8 cellular contexts compared by ENCODE assay signal in genomic region chr16:88533381-88533831, GRCh38. TPM values are rescaled to one million over a fixed set of nuclear protein-coding genes. Genes with fewer than 3 reads are reported as not detected.
DNase-seq lines count a peak whose midpoint lies in the region; ATAC-seq and TF ChIP-seq lines count a peak whose summit lies in the region.

No MANE protein-coding gene starts in this region.

- 59 to 74% methylated on average over 12 to 15 of the region's 62 CpGs for WGBS in upper lobe of left lung, 2 donors

- peaks cover 11% of the 10 kb centered on the region for H3K4me1 Mint-ChIP-seq in activated T-cell treated with anti-CD3 and anti-CD28 coated beads, Interleukin-2, amount 50 U/mL, for 4 hours (ENCODE audit: low read depth)
- H3K4me1 Mint-ChIP-seq in nephron progenitor cell = peaks cover 40% of the 10 kb centered on the region

- no peak for TF ChIP-seq POLR2A in upper lobe of left lung (IDR thresholded peaks at IDR 0.05)

- TF ChIP-seq CTCF in epithelial cell of proximal tubule (conservative IDR thresholded peaks at IDR 0.05; ENCODE audit: low read depth, low read length) (no peak), upper lobe of left lung (IDR thresholded peaks at IDR 0.05) (no peak), nephron progenitor cell (IDR thresholded peaks at IDR 0.05) (no peak)

- H3K9me2 ChIP-seq in Karpas-422 (replicated peaks; ENCODE audit: insufficient read depth, low read length) = no peaks in the 10 kb centered on the region

- peaks cover 16 to 22% (median 16%) of the 10 kb centered on the region in 4 donors for H3K4me1 ChIP-seq in upper lobe of left lung
- peaks cover 8% of the 10 kb centered on the region for H3K4me1 ChIP-seq in Karpas-422 (ENCODE audit: low read length)

- TF ChIP-seq EP300 in upper lobe of left lung (IDR thresholded peaks at IDR 0.05) = no peak

- no peaks in the 10 kb centered on the region for H3K36me3 Mint-ChIP-seq in activated T-cell treated with anti-CD3 and anti-CD28 coated beads, Interleukin-2, amount 50 U/mL, for 4 hours (ENCODE audit: insufficient read depth)
- H3K36me3 Mint-ChIP-seq in nephron progenitor cell (ENCODE audit: low read depth) = peaks cover 9% of the 10 kb centered on the region

- H3K27me3 ChIP-seq in upper lobe of left lung (no peaks in the 10 kb centered on the region), Karpas-422 (ENCODE audit: low read length) (no peaks in the 10 kb centered on the region)

- no peak overlapping the region for H3K27ac Mint-ChIP-seq in nephron progenitor cell

- no peaks in the 10 kb centered on the region for H3K27me3 Mint-ChIP-seq in activated T-cell treated with anti-CD3 and anti-CD28 coated beads, Interleukin-2, amount 50 U/mL, for 4 hours (ENCODE audit: low read depth)
- H3K27me3 Mint-ChIP-seq in nephron progenitor cell (ENCODE audit: low read depth, poor library complexity) = peaks cover 24% of the 10 kb centered on the region

- H3K9me3 ChIP-seq in upper lobe of left lung = no peaks in the 10 kb centered on the region
- H3K9me3 ChIP-seq in Karpas-422 (ENCODE audit: low read length) = no peaks in the 10 kb centered on the region

- peak overlapping the region in 2 of 4 donors; percentile 49 to 52 for H3K27ac ChIP-seq in upper lobe of left lung
- no peak overlapping the region for H3K27ac ChIP-seq in Karpas-422 (ENCODE audit: low read length)

- H3K79me2 ChIP-seq in Karpas-422 (ENCODE audit: low read length) = peaks cover 4% of the 10 kb centered on the region; the same call in 1 of the 2 replicates

- no peak overlapping the region for H3K4me2 ChIP-seq in Karpas-422 (ENCODE audit: low read depth, low read length, poor library complexity, severe bottlenecking)

- H3K4me3 Mint-ChIP-seq in activated T-cell treated with anti-CD3 and anti-CD28 coated beads, Interleukin-2, amount 50 U/mL, for 4 hours = no peak overlapping the region
- no peak overlapping the region for H3K4me3 Mint-ChIP-seq in nephron progenitor cell

- H3K9ac ChIP-seq in Karpas-422 (ENCODE audit: low read length) = no peak overlapping the region

- peak in 1 of 2 donors; percentile 4 for ATAC-seq in upper lobe of left lung (ENCODE audit: low FRiP score in 2 of 2)
- no peak for ATAC-seq in activated T-cell treated with anti-CD3 and anti-CD28 coated beads, Interleukin-2, amount 50 U/mL, for 4 hours

- H3K9me3 Mint-ChIP-seq in activated T-cell treated with anti-CD3 and anti-CD28 coated beads, Interleukin-2, amount 50 U/mL, for 4 hours = no peaks in the 10 kb centered on the region
- no peaks in the 10 kb centered on the region for H3K9me3 Mint-ChIP-seq in nephron progenitor cell

- H3K4me3 ChIP-seq in epithelial cell of proximal tubule (ENCODE audit: low read depth, low read length) (peak overlapping the region; percentile 44), upper lobe of left lung (peak overlapping the region; percentile 24 to 95 (median 86)), Karpas-422 (ENCODE audit: low read length) (no peak overlapping the region)

- H4K20me1 ChIP-seq in Karpas-422 (ENCODE audit: insufficient read depth, low read depth, low read length) = peaks cover 9% of the 10 kb centered on the region; the same call in 1 of the 2 replicates

- DNase-seq in SHP77 (lab: John Stamatoyannopoulos, UW) = peak; percentile 45 to 62
- no peak for DNase-seq in SHP77 treated with DMSO at 0.1 percent for 48 hours (lab: John Stamatoyannopoulos, UW)
- DNase-seq in epithelial cell of proximal tubule (ENCODE audit: low read depth) = no peak
- peak; percentile 57 for DNase-seq in medulla oblongata (ENCODE audit: extremely low spot score)
- DNase-seq in upper lobe of left lung = peak in 1 of 2 donors; percentile 90
- no peak for DNase-seq in activated T-cell treated with anti-CD3 and anti-CD28 coated beads, Interleukin-2, amount 50 U/mL, for 4 hours
- no peak for DNase-seq in nephron progenitor cell
- DNase-seq in Karpas-422 = no peak

- H2AFZ ChIP-seq in Karpas-422 (ENCODE audit: low read length) = no peak overlapping the region

- H3K36me3 ChIP-seq in upper lobe of left lung = no peaks in the 10 kb centered on the region
- no peaks in the 10 kb centered on the region for H3K36me3 ChIP-seq in Karpas-422 (ENCODE audit: insufficient read depth, low read length)

RNA-seq across cellular contexts. Expression of gene ZC3H18, which starts 36.8 kb away (rescaled TPM):
- total RNA-seq in epithelial cell of proximal tubule (18.3 and 19.2 TPM in 2 replicates), upper lobe of left lung (10 to 100 TPM; 22.0 to 74.4 (median 45.5) TPM)
- 100 to 1,000 TPM; 117 to 122 (median 118) TPM for total RNA-seq in activated T-cell treated with anti-CD3 and anti-CD28 coated beads, Interleukin-2, amount 50 U/mL, for 4 hours
- total RNA-seq in Karpas-422 (2014; rRNA removed; shearing (Covaris generic); ENCODE audit: low replicate concordance) = 8.3 and 17.5 TPM in 2 replicates

Comparison
In these comparisons a context has a peak if more than half of its experiments do, and no peak if none do; other contexts are left out.
1. DNase-seq: peak in SHP77 (2 of 2) and medulla oblongata (single experiment); none in SHP77 treated with DMSO at 0.1 percent for 48 hours (single experiment), epithelial cell of proximal tubule (single experiment), activated T-cell treated with anti-CD3 and anti-CD28 coated beads, Interleukin-2, amount 50 U/mL, for 4 hours (single experiment), nephron progenitor cell (single experiment) and Karpas-422 (single experiment).